9 cellular contexts compared by ENCODE assay signal in the genomic region with DNA sequence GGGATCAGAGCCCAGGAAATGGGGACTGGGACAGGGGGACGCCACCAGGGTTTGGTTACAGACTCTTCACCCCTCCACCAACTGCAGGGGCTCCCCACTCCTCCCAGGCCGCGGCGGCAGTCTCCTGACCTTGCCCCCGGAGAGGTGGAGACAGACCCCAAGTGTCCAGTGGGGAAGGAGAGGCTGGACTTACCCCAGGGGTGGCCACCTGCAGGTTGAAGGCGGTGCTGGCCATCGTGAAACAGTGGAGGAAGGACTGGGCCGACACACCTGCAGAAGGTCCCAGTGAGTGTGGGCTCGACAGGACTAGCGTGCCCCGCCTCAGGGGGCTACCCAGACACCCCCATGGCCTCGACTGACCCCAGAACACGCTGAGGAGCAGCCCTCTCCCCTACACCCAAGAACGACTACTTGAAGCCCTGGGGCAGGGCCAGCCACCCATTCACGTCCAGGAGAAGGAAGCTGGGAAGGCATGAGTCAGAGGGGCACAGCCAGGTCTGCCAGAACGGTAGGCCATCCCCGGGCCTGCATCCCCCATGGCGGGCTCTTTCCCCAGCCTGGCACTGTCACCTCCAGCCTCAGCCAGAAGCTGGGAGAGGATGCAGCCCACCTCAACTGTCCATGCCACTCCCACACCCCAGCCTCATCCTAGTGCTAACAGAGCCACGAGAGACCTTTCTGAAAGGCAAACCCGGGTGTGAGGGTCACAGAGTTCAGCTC. TPM values are rescaled to one million over a fixed set of nuclear protein-coding genes. Genes with fewer than 3 reads are reported as not detected.
DNase-seq lines count a peak whose midpoint lies in the region; ATAC-seq, FAIRE-seq and TF ChIP-seq lines count a peak whose summit lies in the region.
"Had no signal": no experiment of that assay in that cellular context is flagged by ENCODE, and none has a peak within 500 bp of the region (broad histone marks: within the 10 kb centered on the region; RNA-seq: fewer than 3 reads in every experiment).

No MANE protein-coding gene starts in this region.

- 0 out of 2 replicates have a peak overlapping the region, but pooled peaks have one; percentile 10 for H3K4me3 ChIP-seq in HUES64 (ENCODE audit: low read length)
- H3K4me3 ChIP-seq in K562 = peak overlapping the region; percentile 81; the same call in 1 of the 2 replicates
- H3K4me3 ChIP-seq in mesodermal cell (ENCODE audit: extremely low read depth, insufficient read depth, low read length, poor library complexity, severe bottlenecking) = peak overlapping the region; percentile 93
- H3K4me3 ChIP-seq in prostate gland = no peak overlapping the region

- H3K4me1 ChIP-seq in HUES64 (ENCODE audit: insufficient read depth, low read length) (peaks cover 7% of the 10 kb centered on the region; the same call in 1 of the 2 replicates), K562 (replicated peaks in 1 of 2; ENCODE audit: control insufficient read depth in 2 of 2, insufficient read depth in 2 of 2, low read length in 2 of 2) (peaks cover 16 to 95% of the 10 kb centered on the region in 2 experiments), mesodermal cell (ENCODE audit: control insufficient read depth, insufficient read depth, low read length, poor library complexity, severe bottlenecking) (peaks cover 9% of the 10 kb centered on the region), prostate gland (replicated peaks) (peaks cover 10% of the 10 kb centered on the region)

- POLR2A ChIA-PET in K562 (lab: Yijun Ruan, JAX) = interaction anchor here (0.6 to 1.3 kb wide), 5 partner anchors 10 to 561 kb away, joined by 3 to 6 read pairs (median 4); no protein-coding TSS in a partner anchor

- no TSS peak for BruUV-seq in K562 (replicated peaks; lab: Mats Ljungman, UMichigan)

- peak overlapping the region; percentile 84 for H3K4me2 ChIP-seq in K562 (ENCODE audit: insufficient read depth, low read length)

- peaks cover 83% of the 10 kb centered on the region for H3K79me2 ChIP-seq in K562 (ENCODE audit: control insufficient read depth, insufficient read depth, low read length)

- CTCF ChIA-PET in K562 (lab: Yijun Ruan, JAX; ENCODE audit: low intra/inter-chr PET ratio) = no interaction called here

- TF ChIP-seq RAD21 in K562 (CRISPR knock-in tag; conservative IDR thresholded peaks at IDR 0.05 in 1 of 2, IDR thresholded peaks at IDR 0.05 in 1 of 2) = no peak

- intact Hi-C loops in K562 (cut with micrococcal nuclease) (no loop called here), prostate gland (cut with DNase I) (no loop called here)

- ATAC-seq in K562 = no peak

- H3K27ac ChIP-seq in C4-2B (peak overlapping the region; percentile 96; the same call in 1 of the 2 replicates), HUES64 (ENCODE audit: low read depth, low read length) (no peak overlapping the region), K562 (ENCODE audit: extremely low read depth, low read depth, low read length) (peak overlapping the region; percentile 39; the same call in 2 of the 3 replicates), mesodermal cell (ENCODE audit: low read depth, low read length, severe bottlenecking) (no peak overlapping the region), prostate gland (no peak overlapping the region)

- no peak for TF ChIP-seq EP300 in K562 (IDR thresholded peaks at IDR 0.05; ENCODE audit: low read length)

- peaks cover 6% of the 10 kb centered on the region for H3K9me1 ChIP-seq in K562 (ENCODE audit: control insufficient read depth, insufficient read depth, low read length)

- no peak for TF ChIP-seq CTCF in C4-2B (conservative IDR thresholded peaks at IDR 0.05)
- TF ChIP-seq CTCF in K562 (IDR thresholded peaks at IDR 0.05 in 2 of 3, conservative IDR thresholded peaks at IDR 0.05 in 1 of 3; ENCODE audit: insufficient read depth in 2 of 3, low read depth in 1 of 3, low read length in 3 of 3) = no peak
- TF ChIP-seq CTCF in prostate gland (IDR thresholded peaks at IDR 0.05) = no peak

- H2AFZ ChIP-seq in K562 (ENCODE audit: low read depth, low read length) = no peak overlapping the region

- H3K27me3 ChIP-seq in HUES64 (ENCODE audit: insufficient read depth, low read length) (no peaks in the 10 kb centered on the region), K562 (ENCODE audit: control insufficient read depth in 2 of 2, insufficient read depth in 2 of 2, low read length in 2 of 2) (no peaks in the 10 kb centered on the region), prostate gland (replicated peaks; ENCODE audit: insufficient read depth) (no peaks in the 10 kb centered on the region)

- in situ Hi-C loops in K562 (cut with MboI) = no loop called here

- H3K9ac ChIP-seq in HUES64 (ENCODE audit: low read depth, low read length) (no peak overlapping the region), K562 (ENCODE audit: insufficient read depth in 1 of 2, low read depth in 2 of 2, low read length in 2 of 2) (peak overlapping the region; percentile 77 to 98; a peak in 3 of 4 replicates)

- no peak; the same call in 1 of the 2 replicates for TF ChIP-seq POLR2A in K562 (conservative IDR thresholded peaks at IDR 0.05)
- no peak for TF ChIP-seq POLR2A in prostate gland (IDR thresholded peaks at IDR 0.05)

- H4K20me1 ChIP-seq in K562 (replicated peaks; ENCODE audit: control insufficient read depth, insufficient read depth, low read length) = peaks cover 28% of the 10 kb centered on the region

- H3K9me3 ChIP-seq in HUES64 (ENCODE audit: insufficient read depth, low read depth, low read length) (no peaks in the 10 kb centered on the region), K562 (replicated peaks; ENCODE audit: control insufficient read depth, insufficient read depth, low read depth, low read length) (no peaks in the 10 kb centered on the region; the same call in 1 of the 2 replicates), mesodermal cell (ENCODE audit: control insufficient read depth, low read length) (no peaks in the 10 kb centered on the region), prostate gland (no peaks in the 10 kb centered on the region)

- WGBS in HUES64 = 85% methylated on average over 20 of the region's 20 CpGs
- 74% methylated on average over 17 of the region's 20 CpGs for WGBS in K562 (ENCODE audit: insufficient coverage, low coverage, missing lambda C conversion rate)
- 83 to 88% methylated on average over 13 to 17 of the region's 20 CpGs for WGBS in mesodermal cell (ENCODE audit: insufficient coverage in 2 of 2), 2 experiments
- 66% methylated on average over 19 of the region's 20 CpGs for WGBS in prostate gland

- DNase-seq in K562 (ENCODE audit: extremely low read depth in 1 of 4, low spot score in 3 of 4) = no peak
- no peak for DNase-seq in retina
- DNase-seq in prostate gland (ENCODE audit: low spot score) = no peak
- DNase-seq in activated effector memory CD4-positive, alpha-beta T cell treated with anti-CD3 and anti-CD28 coated beads, Interleukin-2, amount 50 U/mL, for 16 hours = no peak
- DNase-seq in NCI-H446 treated with DMSO at 0.1 percent for 48 hours (lab: John Stamatoyannopoulos, UW) = no peak
- DNase-seq: NCI-H1417 treated with DMSO at 0.1 percent for 48 hours had no signal

- FAIRE-seq in K562 (lab: Jason Lieb, UNC) = no peak

- H3K36me3 ChIP-seq in HUES64 (ENCODE audit: insufficient read depth, low read length) (peaks cover 47% of the 10 kb centered on the region), K562 (ENCODE audit: control insufficient read depth, insufficient read depth, low read length) (peaks cover 71% of the 10 kb centered on the region), mesodermal cell (ENCODE audit: control insufficient read depth, insufficient read depth, low read length) (peaks cover 59% of the 10 kb centered on the region), prostate gland (peaks cover 0 to 7% of the 10 kb centered on the region in 2 donors)

RNA-seq across cellular contexts. Expression of a gene that starts 2.3 kb away (rescaled TPM):
- polyA plus RNA-seq in HUES64 (2013, experiment 1 of 2) = 21.3 TPM
- polyA plus RNA-seq in HUES64 (2013, experiment 2 of 2) = 22.1 TPM
- total RNA-seq in K562 (2011; cell fraction: chromatin; rRNA removed; ENCODE audit: low replicate concordance) = 140 and 450 TPM in 2 replicates
- 336 and 342 TPM in 2 replicates for total RNA-seq in K562 (2011; cell fraction: nucleolus; rRNA removed)
- total RNA-seq in K562 (2011; cell fraction: nucleoplasm; rRNA removed) = 156 and 178 TPM in 2 replicates
- total RNA-seq in K562 (2014; rRNA removed) (50.8 and 50.9 TPM in 2 replicates), K562 (2014; rRNA removed; fragmentation: Illumina TruSeq; extraction: Trizol) (13.5 and 17.1 TPM in 2 replicates), K562 (2015; rRNA removed; fragmentation: Illumina TruSeq; extraction: Trizol) (45.4 and 49.5 TPM in 2 replicates), K562 (2021) (105 and 118 TPM in 2 replicates), prostate gland (10 to 100 TPM; 29.9 to 72.3 TPM)
- polyA plus RNA-seq in K562 (2011; rRNA removed) (35.8 and 58.6 TPM in 2 replicates), K562 (2014; fragmentation: Illumina TruSeq; extraction: Trizol) (36.9 and 78.5 TPM in 2 replicates), K562 (2014; fragmentation: Nextera tagmentation; extraction: Ambion mirVana) (1 to 10 TPM; 2.8 to 3.3 TPM), K562 (2014; rRNA removed) (144 TPM in 2 replicates)
- 47.9 and 104 TPM in 2 replicates for polyA plus RNA-seq in K562 (2011; cell fraction: cytosol; rRNA removed)
- 263 and 504 TPM in 2 replicates for polyA plus RNA-seq in K562 (2011; cell fraction: nucleus; rRNA removed)
- polyA plus RNA-seq in K562 (2012) = 53.2 and 84.6 TPM in 2 replicates
- 6.8 and 13.8 TPM in 2 replicates for polyA minus RNA-seq in K562 (2011; rRNA and poly(A)+ RNA removed)
- polyA minus RNA-seq in K562 (2011; cell fraction: cytosol; rRNA and poly(A)+ RNA removed) = 29.3 and 39.0 TPM in 2 replicates
- polyA minus RNA-seq in K562 (2011; cell fraction: nucleus; rRNA and poly(A)+ RNA removed) = 57.2 and 63.4 TPM in 2 replicates
- 22.7 TPM for polyA plus RNA-seq in mesodermal cell (2013, experiment 1 of 2)
- polyA plus RNA-seq in mesodermal cell (2013, experiment 2 of 2) = 20.8 TPM

RNA-seq across cellular contexts. Expression of a gene that starts 14.9 kb away (rescaled TPM):
- 1.9 TPM for polyA plus RNA-seq in HUES64 (2013, experiment 1 of 2)
- 0.95 TPM for polyA plus RNA-seq in HUES64 (2013, experiment 2 of 2)
- not detected in 2 replicates for total RNA-seq in K562 (2011; cell fraction: chromatin; rRNA removed; ENCODE audit: low replicate concordance)
- total RNA-seq in K562 (2011; cell fraction: nucleolus; rRNA removed) = not detected in 2 replicates
- total RNA-seq in K562 (2011; cell fraction: nucleoplasm; rRNA removed) = not detected in 2 replicates
- total RNA-seq in K562 (2014; rRNA removed) (0.18 and 0.73 TPM in 2 replicates), K562 (2014; rRNA removed; fragmentation: Illumina TruSeq; extraction: Trizol) (not detected in 2 replicates), K562 (2015; rRNA removed; fragmentation: Illumina TruSeq; extraction: Trizol) (not detected in 2 replicates), K562 (2021) (0.16 and 0.63 TPM in 2 replicates), prostate gland (1 to 10 TPM in 1 of 2 donors, under 1 TPM in 1; 0.18 to 1.6 TPM)
- polyA plus RNA-seq in K562 (2011; rRNA removed) (not detected in 2 replicates), K562 (2014; fragmentation: Illumina TruSeq; extraction: Trizol) (0.13 and 0.24 TPM in 2 replicates), K562 (2014; fragmentation: Nextera tagmentation; extraction: Ambion mirVana) (not detected), K562 (2014; rRNA removed) (1.2 TPM in 1 of 2 replicates, not detected in the other)
- 0.06 TPM in 1 of 2 replicates, not detected in the other for polyA plus RNA-seq in K562 (2011; cell fraction: cytosol; rRNA removed)
- not detected in 2 replicates for polyA plus RNA-seq in K562 (2011; cell fraction: nucleus; rRNA removed)
- polyA plus RNA-seq in K562 (2012) = 0.28 and 0.31 TPM in 2 replicates
- not detected in 2 replicates for polyA minus RNA-seq in K562 (2011; rRNA and poly(A)+ RNA removed)
- polyA minus RNA-seq in K562 (2011; cell fraction: cytosol; rRNA and poly(A)+ RNA removed) = not detected in 2 replicates
- polyA minus RNA-seq in K562 (2011; cell fraction: nucleus; rRNA and poly(A)+ RNA removed) = not detected in 2 replicates
- 0.18 TPM for polyA plus RNA-seq in mesodermal cell (2013, experiment 1 of 2)
- polyA plus RNA-seq in mesodermal cell (2013, experiment 2 of 2) = 0.20 TPM

RNA-seq across cellular contexts. Expression of a gene that starts 23.0 kb away (rescaled TPM):
- 30.7 TPM for polyA plus RNA-seq in HUES64 (2013, experiment 1 of 2)
- polyA plus RNA-seq in HUES64 (2013, experiment 2 of 2) = 26.8 TPM
- 18.6 and 84.0 TPM in 2 replicates for total RNA-seq in K562 (2011; cell fraction: chromatin; rRNA removed; ENCODE audit: low replicate concordance)
- 75.0 and 76.5 TPM in 2 replicates for total RNA-seq in K562 (2011; cell fraction: nucleolus; rRNA removed)
- 35.6 and 39.5 TPM in 2 replicates for total RNA-seq in K562 (2011; cell fraction: nucleoplasm; rRNA removed)
- total RNA-seq in K562 (2014; rRNA removed) = 17.0 and 21.5 TPM in 2 replicates
- total RNA-seq in K562 (2014; rRNA removed; fragmentation: Illumina TruSeq; extraction: Trizol) = 2.5 and 3.0 TPM in 2 replicates
- 11.4 and 11.8 TPM in 2 replicates for total RNA-seq in K562 (2015; rRNA removed; fragmentation: Illumina TruSeq; extraction: Trizol)
- total RNA-seq in K562 (2021) = 54.7 and 55.4 TPM in 2 replicates
- polyA plus RNA-seq in K562 (2011; rRNA removed) = 9.3 and 32.2 TPM in 2 replicates
- 10.7 and 26.2 TPM in 2 replicates for polyA plus RNA-seq in K562 (2011; cell fraction: cytosol; rRNA removed)
- 46.7 and 86.6 TPM in 2 replicates for polyA plus RNA-seq in K562 (2011; cell fraction: nucleus; rRNA removed)
- polyA plus RNA-seq in K562 (2012) = 25.7 and 28.8 TPM in 2 replicates
- polyA plus RNA-seq in K562 (2014; fragmentation: Illumina TruSeq; extraction: Trizol) = 15.0 and 37.3 TPM in 2 replicates
- polyA plus RNA-seq in K562 (2014; fragmentation: Nextera tagmentation; extraction: Ambion mirVana) = under 1 TPM; 0.41 to 0.44 TPM
- polyA plus RNA-seq in K562 (2014; rRNA removed) = 30.0 and 32.8 TPM in 2 replicates
- 6.1 and 7.3 TPM in 2 replicates for polyA minus RNA-seq in K562 (2011; rRNA and poly(A)+ RNA removed)
- 19.8 and 31.9 TPM in 2 replicates for polyA minus RNA-seq in K562 (2011; cell fraction: cytosol; rRNA and poly(A)+ RNA removed)
- polyA minus RNA-seq in K562 (2011; cell fraction: nucleus; rRNA and poly(A)+ RNA removed) = 14.7 and 16.0 TPM in 2 replicates
- polyA plus RNA-seq in mesodermal cell (2013, experiment 1 of 2) = 16.1 TPM
- polyA plus RNA-seq in mesodermal cell (2013, experiment 2 of 2) = 13.2 TPM
- 10 to 100 TPM; 21.2 to 43.2 TPM for total RNA-seq in prostate gland

RNA-seq across cellular contexts. Expression of a gene that starts 27.8 kb away (rescaled TPM):
- 182 TPM for polyA plus RNA-seq in HUES64 (2013, experiment 1 of 2)
- polyA plus RNA-seq in HUES64 (2013, experiment 2 of 2) = 176 TPM
- 172 and 310 TPM in 2 replicates for total RNA-seq in K562 (2011; cell fraction: chromatin; rRNA removed; ENCODE audit: low replicate concordance)
- 171 and 194 TPM in 2 replicates for total RNA-seq in K562 (2011; cell fraction: nucleolus; rRNA removed)
- total RNA-seq in K562 (2011; cell fraction: nucleoplasm; rRNA removed) = 200 and 202 TPM in 2 replicates
- 507 and 536 TPM in 2 replicates for total RNA-seq in K562 (2014; rRNA removed)
- total RNA-seq in K562 (2014; rRNA removed; fragmentation: Illumina TruSeq; extraction: Trizol) = 228 and 260 TPM in 2 replicates
- total RNA-seq in K562 (2015; rRNA removed; fragmentation: Illumina TruSeq; extraction: Trizol) = 413 and 441 TPM in 2 replicates
- 541 and 595 TPM in 2 replicates for total RNA-seq in K562 (2021)
- 416 and 427 TPM in 2 replicates for polyA plus RNA-seq in K562 (2011; rRNA removed)
- polyA plus RNA-seq in K562 (2011; cell fraction: cytosol; rRNA removed) = 459 and 498 TPM in 2 replicates
- polyA plus RNA-seq in K562 (2011; cell fraction: nucleus; rRNA removed) = 247 and 274 TPM in 2 replicates
- polyA plus RNA-seq in K562 (2012) = 413 and 492 TPM in 2 replicates
- polyA plus RNA-seq in K562 (2014; fragmentation: Illumina TruSeq; extraction: Trizol) = 400 and 436 TPM in 2 replicates
- 100 to 1,000 TPM; 328 to 492 TPM for polyA plus RNA-seq in K562 (2014; fragmentation: Nextera tagmentation; extraction: Ambion mirVana)
- polyA plus RNA-seq in K562 (2014; rRNA removed) = 520 and 521 TPM in 2 replicates
- polyA minus RNA-seq in K562 (2011; rRNA and poly(A)+ RNA removed) = 150 and 162 TPM in 2 replicates
- polyA minus RNA-seq in K562 (2011; cell fraction: cytosol; rRNA and poly(A)+ RNA removed) = 252 and 295 TPM in 2 replicates
- polyA minus RNA-seq in K562 (2011; cell fraction: nucleus; rRNA and poly(A)+ RNA removed) = 42.5 and 74.1 TPM in 2 replicates
- 120 TPM for polyA plus RNA-seq in mesodermal cell (2013, experiment 1 of 2)
- 113 TPM for polyA plus RNA-seq in mesodermal cell (2013, experiment 2 of 2)
- 100 to 1,000 TPM; 124 to 285 TPM for total RNA-seq in prostate gland

RNA-seq across cellular contexts. Expression of a gene that starts 30.0 kb away (rescaled TPM):
- polyA plus RNA-seq in HUES64 (2013, experiment 1 of 2) = 13.0 TPM
- polyA plus RNA-seq in HUES64 (2013, experiment 2 of 2) = 15.2 TPM
- total RNA-seq in K562 (2011; cell fraction: chromatin; rRNA removed; ENCODE audit: low replicate concordance) = 31.9 and 139 TPM in 2 replicates
- 157 and 166 TPM in 2 replicates for total RNA-seq in K562 (2011; cell fraction: nucleolus; rRNA removed)
- total RNA-seq in K562 (2011; cell fraction: nucleoplasm; rRNA removed) = 58.5 and 69.8 TPM in 2 replicates
- 13.2 and 18.7 TPM in 2 replicates for total RNA-seq in K562 (2014; rRNA removed)
- total RNA-seq in K562 (2014; rRNA removed; fragmentation: Illumina TruSeq; extraction: Trizol) = 0.95 and 1.0 TPM in 2 replicates
- total RNA-seq in K562 (2015; rRNA removed; fragmentation: Illumina TruSeq; extraction: Trizol) = 7.3 and 7.6 TPM in 2 replicates
- 31.3 and 32.1 TPM in 2 replicates for total RNA-seq in K562 (2021)
- polyA plus RNA-seq in K562 (2011; rRNA removed) = 8.5 and 20.7 TPM in 2 replicates
- 13.4 and 29.0 TPM in 2 replicates for polyA plus RNA-seq in K562 (2011; cell fraction: cytosol; rRNA removed)
- polyA plus RNA-seq in K562 (2011; cell fraction: nucleus; rRNA removed) = 284 and 380 TPM in 2 replicates
- polyA plus RNA-seq in K562 (2012) = 20.6 and 37.0 TPM in 2 replicates
- 3.0 and 11.1 TPM in 2 replicates for polyA plus RNA-seq in K562 (2014; fragmentation: Illumina TruSeq; extraction: Trizol)
- under 1 TPM; 0.32 to 0.36 TPM for polyA plus RNA-seq in K562 (2014; fragmentation: Nextera tagmentation; extraction: Ambion mirVana)
- polyA plus RNA-seq in K562 (2014; rRNA removed) = 47.5 and 52.7 TPM in 2 replicates
- polyA minus RNA-seq in K562 (2011; rRNA and poly(A)+ RNA removed) = 2.6 and 3.2 TPM in 2 replicates
- 11.4 and 11.9 TPM in 2 replicates for polyA minus RNA-seq in K562 (2011; cell fraction: cytosol; rRNA and poly(A)+ RNA removed)
- 53.5 and 55.9 TPM in 2 replicates for polyA minus RNA-seq in K562 (2011; cell fraction: nucleus; rRNA and poly(A)+ RNA removed)
- polyA plus RNA-seq in mesodermal cell (2013, experiment 1 of 2) = 21.7 TPM
- polyA plus RNA-seq in mesodermal cell (2013, experiment 2 of 2) = 17.8 TPM
- total RNA-seq in prostate gland = 10 to 100 TPM; 15.3 to 60.5 TPM

Comparison
In these comparisons a context has a peak if more than half of its experiments do, and no peak if none do; other contexts are left out.
1. H3K27ac ChIP-seq: peak in C4-2B (single experiment) and K562 (single experiment); none in HUES64 (single experiment), mesodermal cell (single experiment) and prostate gland (0 of 2).
2. H3K4me3 ChIP-seq: peak in HUES64 (single experiment), K562 (single experiment) and mesodermal cell (single experiment); none in prostate gland (0 of 2).